1 cellular context compared by ENCODE assay signal in genomic region chr6:71481021-71481420, GRCh38.
TF ChIP-seq lines count a peak whose summit lies in the region.

No MANE protein-coding gene starts in this region.

TF ChIP-seq in endothelial cell of umbilical vein, 7 proteins besides CTCF, POLR2A, EP300 and RAD21:
- no peak for TF ChIP-seq MAX (IDR thresholded peaks at IDR 0.05; ENCODE audit: insufficient read depth, insufficient read length)
- no peak for TF ChIP-seq GATA2 (IDR thresholded peaks at IDR 0.05; ENCODE audit: insufficient read depth, insufficient read length, low read depth, low read length)
- TF ChIP-seq MYC (IDR thresholded peaks at IDR 0.05; ENCODE audit: low read depth, low read length) = no peak
- no peak for TF ChIP-seq JUN (IDR thresholded peaks at IDR 0.05; ENCODE audit: borderline replicate concordance, insufficient read depth, insufficient read length, low read depth)
- TF ChIP-seq POLR2AphosphoS5 (IDR thresholded peaks at IDR 0.05; ENCODE audit: insufficient read depth, low read depth, low read length) = no peak
- TF ChIP-seq EZH2 (IDR thresholded peaks at IDR 0.05; ENCODE audit: borderline replicate concordance, low read depth, low read length, severe bottlenecking) = no peak
- TF ChIP-seq FOS (IDR thresholded peaks at IDR 0.05; ENCODE audit: borderline replicate concordance, insufficient read depth, low read length) = no peak
